Comparison of ENCODE assay signal across 11 cellular contexts in genomic region chr3:30692498-30693130, GRCh38.
A peak's percentile ranks its signal among the peaks of the same experiment; 100 is the strongest.
DNase-seq lines count a peak whose midpoint lies in the region; ATAC-seq and TF ChIP-seq lines count a peak whose summit lies in the region.
"Had no signal": no experiment of that assay in that cellular context is flagged by ENCODE, and none has a peak within 500 bp of the region (broad histone marks: within the 10 kb centered on the region; RNA-seq: fewer than 3 reads in every experiment).

No MANE protein-coding gene starts in this region.

- 67 to 68% methylated on average over 3 of the region's 3 CpGs for WGBS in upper lobe of left lung, 2 donors

- no peak for TF ChIP-seq POLR2A in upper lobe of left lung (IDR thresholded peaks at IDR 0.05)

- DNase-seq in CD8-positive, alpha-beta T cell, result no peak
- DNase-seq in upper lobe of left lung (no peak), GOT3 (lab: John Stamatoyannopoulos, UW) (no peak), NCI-H226 (no peak)
- DNase-seq: cerebellar nuclear complex had no signal

- CTCF ChIA-PET in CD8-positive, alpha-beta T cell (lab: Charles Lee), result interaction anchor here (0.7 to 7.2 kb wide), 45 partner anchors 8 to 652 kb away, joined by 3 to 38 read pairs (median 5); partner anchors contain the start of gene TGFBR2

- H3K27me3 ChIP-seq in CD8-positive, alpha-beta T cell (ENCODE audit: insufficient read depth, low read length), result no peaks in the 10 kb centered on the region
- H3K27me3 ChIP-seq in muscle layer of duodenum (ENCODE audit: low read depth, low read length) (no peaks in the 10 kb centered on the region), upper lobe of left lung (no peaks in the 10 kb centered on the region)
- H3K27me3 ChIP-seq: SJSA1 had no signal

- H3K4me1 ChIP-seq in CD8-positive, alpha-beta T cell (ENCODE audit: insufficient read depth, low read length), result peaks cover 66% of the 10 kb centered on the region
- peaks cover 32 to 60% of the 10 kb centered on the region in 2 donors for H3K4me1 ChIP-seq in muscle layer of duodenum (ENCODE audit: control insufficient read depth in 1 of 2, insufficient read depth in 2 of 2, low read length in 2 of 2)
- peaks cover 35 to 59% (median 52%) of the 10 kb centered on the region in 4 donors for H3K4me1 ChIP-seq in upper lobe of left lung

- H3K36me3 ChIP-seq in CD8-positive, alpha-beta T cell (ENCODE audit: insufficient read depth, low read length), result peaks cover 77% of the 10 kb centered on the region
- peaks cover 34 to 51% of the 10 kb centered on the region in 2 donors for H3K36me3 ChIP-seq in muscle layer of duodenum (ENCODE audit: control insufficient read depth in 1 of 2, insufficient read depth in 2 of 2, low read length in 2 of 2)
- H3K36me3 ChIP-seq in upper lobe of left lung, result peaks cover 23 to 93% (median 34%) of the 10 kb centered on the region in 4 donors

- H3K4me1 Mint-ChIP-seq in CD8-positive, alpha-beta T cell (ENCODE audit: low read depth), result peaks cover 94% of the 10 kb centered on the region
- H3K4me1 Mint-ChIP-seq in activated naive CD8-positive, alpha-beta T cell (ENCODE audit: low read depth), result peaks cover 88% of the 10 kb centered on the region

- intact Hi-C loops in CD8-positive, alpha-beta T cell (cut with DNase I, micrococcal nuclease), result loop anchor here (1.0 to 5.0 kb wide), 10 partner anchors 34 to 650 kb away; partner anchors contain the start of gene TGFBR2 (in 2 of the 2)

- POLR2A ChIA-PET in CD8-positive, alpha-beta T cell (lab: Charles Lee), result interaction anchor here (0.9 to 2.7 kb wide), 17 partner anchors 7 to 579 kb away, joined by 3 to 12 read pairs (median 4); no protein-coding TSS in a partner anchor

- no peak for ATAC-seq in CD8-positive, alpha-beta T cell
- ATAC-seq in HG03520 (IDR thresholded peaks at IDR 0.05; ENCODE audit: unreplicated experiment) (no peak), upper lobe of left lung (ENCODE audit: low FRiP score in 2 of 2) (no peak)

- no peak overlapping the region for H3K4me3 ChIP-seq in CD8-positive, alpha-beta T cell (ENCODE audit: low read depth, low read length)
- H3K4me3 ChIP-seq in muscle layer of duodenum (ENCODE audit: low read depth in 1 of 2, low read length in 2 of 2), result no peak overlapping the region
- H3K4me3 ChIP-seq in upper lobe of left lung, result no peak overlapping the region
- H3K4me3 ChIP-seq: SJSA1 had no signal

- TF ChIP-seq EP300 in upper lobe of left lung (IDR thresholded peaks at IDR 0.05), result no peak

- no peaks in the 10 kb centered on the region for H3K9me3 ChIP-seq in CD8-positive, alpha-beta T cell (ENCODE audit: low read length)
- H3K9me3 ChIP-seq in muscle layer of duodenum (ENCODE audit: control insufficient read depth in 1 of 2, low read length in 2 of 2) (no peaks in the 10 kb centered on the region), upper lobe of left lung (no peaks in the 10 kb centered on the region)
- H3K9me3 ChIP-seq: SJSA1 had no signal

- no peak overlapping the region for H3K4me3 Mint-ChIP-seq in CD8-positive, alpha-beta T cell
- peak overlapping the region; percentile 9 for H3K4me3 Mint-ChIP-seq in activated naive CD8-positive, alpha-beta T cell
- H3K4me3 Mint-ChIP-seq: WTC11 had no signal

- no peaks in the 10 kb centered on the region for H3K9me3 Mint-ChIP-seq in CD8-positive, alpha-beta T cell
- no peaks in the 10 kb centered on the region for H3K9me3 Mint-ChIP-seq in activated naive CD8-positive, alpha-beta T cell (ENCODE audit: low read depth)
- H3K9me3 Mint-ChIP-seq: WTC11 had no signal

- H3K27me3 Mint-ChIP-seq in CD8-positive, alpha-beta T cell (ENCODE audit: low read depth), result no peaks in the 10 kb centered on the region
- H3K27me3 Mint-ChIP-seq in activated naive CD8-positive, alpha-beta T cell, result no peaks in the 10 kb centered on the region

- H3K27ac Mint-ChIP-seq in CD8-positive, alpha-beta T cell, result peak overlapping the region; percentile 72
- peak overlapping the region; percentile 74 for H3K27ac Mint-ChIP-seq in activated naive CD8-positive, alpha-beta T cell
- H3K27ac Mint-ChIP-seq: WTC11 had no signal

- peak overlapping the region; percentile 2; the same call in 1 of the 2 replicates for H3K27ac ChIP-seq in 22Rv1
- no peak overlapping the region for H3K27ac ChIP-seq in CD8-positive, alpha-beta T cell (ENCODE audit: low read depth, low read length)
- peak overlapping the region; percentile 24 for H3K27ac ChIP-seq in muscle layer of duodenum (ENCODE audit: low read length)
- H3K27ac ChIP-seq in upper lobe of left lung, result peak overlapping the region in 2 of 4 donors; percentile 64 to 80
- H3K27ac ChIP-seq: SJSA1 had no signal

- TF ChIP-seq CTCF in 22Rv1 (IDR thresholded peaks at IDR 0.05), result no peak
- TF ChIP-seq CTCF in CD8-positive, alpha-beta T cell (IDR thresholded peaks at IDR 0.05), result no peak
- no peak for TF ChIP-seq CTCF in upper lobe of left lung (IDR thresholded peaks at IDR 0.05)

- H3K36me3 Mint-ChIP-seq in CD8-positive, alpha-beta T cell, result peaks cover 95% of the 10 kb centered on the region
- H3K36me3 Mint-ChIP-seq in activated naive CD8-positive, alpha-beta T cell, result peaks cover 42% of the 10 kb centered on the region
